In the genomic region with DNA sequence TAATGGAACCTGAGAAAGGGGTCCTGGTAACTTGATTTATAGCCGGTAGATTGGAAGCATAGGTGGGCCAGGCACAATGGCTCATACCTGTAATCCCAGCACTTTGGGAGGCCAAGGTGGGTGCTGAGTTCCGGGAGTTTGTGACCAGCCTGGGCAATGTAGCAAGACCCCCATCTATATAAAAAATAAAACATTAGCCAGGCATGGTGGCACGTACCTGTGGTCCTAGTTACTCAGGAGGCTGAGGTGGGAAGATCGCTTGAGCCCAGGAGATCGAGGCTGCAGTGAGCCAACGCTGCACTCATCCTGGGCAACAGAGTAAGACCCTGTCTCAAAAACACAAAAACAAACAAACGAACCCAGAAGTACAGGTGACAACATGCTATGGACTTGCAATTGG, we compare ENCODE assay signal across 24 cellular contexts.
A peak's percentile ranks its signal among the peaks of the same experiment; 100 is the strongest.
DNase-seq lines count a peak whose midpoint lies in the region; ATAC-seq, FAIRE-seq and TF ChIP-seq lines count a peak whose summit lies in the region.
"Had no signal": no experiment of that assay in that cellular context is flagged by ENCODE, and none has a peak within 500 bp of the region (broad histone marks: within the 10 kb centered on the region; RNA-seq: fewer than 3 reads in every experiment).

No MANE protein-coding gene starts in this region.

- peak overlapping the region in 1 of 2 experiments; percentile 78; a peak in 4 of 6 replicates for H3K27ac ChIP-seq in A549
- H3K27ac ChIP-seq in IMR-90 (ENCODE audit: insufficient read depth, low read length), result no peak overlapping the region
- H3K27ac ChIP-seq: 22Rv1, BLaER1 had no signal

- no peak overlapping the region for H3K4me3 Mint-ChIP-seq in WTC11
- H3K4me3 Mint-ChIP-seq: CD14-positive monocyte; CD4-positive, alpha-beta memory T cell; CD4-positive, CD25-positive, alpha-beta regulatory T cell; CD8-positive, alpha-beta memory T cell had no signal

- no peak overlapping the region for H3K23ac ChIP-seq in IMR-90 (ENCODE audit: low read depth, low read length)

- intact Hi-C loops in IMR-90 (cut with micrococcal nuclease), result no loop called here

- no peak overlapping the region; the same call in 1 of the 2 replicates for H4K91ac ChIP-seq in IMR-90 (ENCODE audit: insufficient read depth, low read depth, low read length)

- no peaks in the 10 kb centered on the region for H4K20me1 ChIP-seq in IMR-90 (ENCODE audit: insufficient read depth, low read length)
- H4K20me1 ChIP-seq: BLaER1 had no signal

- peak overlapping the region; percentile 61; the same call in 1 of the 2 replicates for H3K4ac ChIP-seq in IMR-90 (ENCODE audit: low read depth, low read length)

- H2AK5ac ChIP-seq in IMR-90 (ENCODE audit: low read depth, low read length), result 0 out of 2 replicates have a peak overlapping the region, but pooled peaks have one; percentile 11

- no peaks in the 10 kb centered on the region for H3K9me3 Mint-ChIP-seq in WTC11
- H3K9me3 Mint-ChIP-seq: CD14-positive monocyte; CD4-positive, alpha-beta memory T cell; CD4-positive, CD25-positive, alpha-beta regulatory T cell; CD8-positive, alpha-beta memory T cell had no signal

- DNase-seq in A549 (ENCODE audit: low read depth in 1 of 2, low spot score in 1 of 2), result no peak
- DNase-seq in IMR-90, result no peak
- no peak for DNase-seq in WTC11 (ENCODE audit: low spot score)
- no peak for DNase-seq in GM12892 (ENCODE audit: insufficient read length)
- DNase-seq in omental fat pad (ENCODE audit: low spot score), result no peak
- DNase-seq: ACHN; BE2C; C1 segment of cervical spinal cord; CD4-positive, alpha-beta memory T cell; CD4-positive, CD25-positive, alpha-beta regulatory T cell; CD8-positive, alpha-beta memory T cell; COR-L47; DMS 273 treated with DMSO at 0.1 percent for 48 hours; DMS153; DMS53; DMS79; DND-41; GDM1 had no signal

- H2BK5ac ChIP-seq in IMR-90 (ENCODE audit: low read depth, low read length, poor library complexity, severe bottlenecking), result no peak overlapping the region

- H2BK120ac ChIP-seq in IMR-90 (ENCODE audit: low read depth, low read length), result 0 out of 2 replicates have a peak overlapping the region, but pooled peaks have one; percentile 14

- no peak overlapping the region for H3K18ac ChIP-seq in IMR-90 (ENCODE audit: low read depth, low read length)

- H3K9me1 ChIP-seq in IMR-90 (ENCODE audit: insufficient read depth, low read length), result peaks cover 4% of the 10 kb centered on the region; the same call in 1 of the 2 replicates

- H3K36me3 Mint-ChIP-seq in WTC11, result peaks cover 3% of the 10 kb centered on the region; the same call in 1 of the 2 replicates
- H3K36me3 Mint-ChIP-seq: CD14-positive monocyte; CD4-positive, alpha-beta memory T cell; CD4-positive, CD25-positive, alpha-beta regulatory T cell; CD8-positive, alpha-beta memory T cell had no signal

- CTCF ChIA-PET in A549 (lab: Yijun Ruan, JAX), result interaction anchor here (1.4 kb wide), 1 partner anchor 12 kb away, joined by 3 read pairs; no protein-coding TSS in a partner anchor
- CTCF ChIA-PET in IMR-90 (lab: Yijun Ruan, JAX), result interaction anchor here (0.7 kb wide), 1 partner anchor 10 kb away, joined by 3 read pairs; no protein-coding TSS in a partner anchor
- CTCF ChIA-PET in WTC11 (lab: Charles Lee), result no interaction called here

- H3K56ac ChIP-seq in IMR-90 (ENCODE audit: extremely low read depth, insufficient read depth, low read length), result no peak overlapping the region

- TF ChIP-seq RAD21 in A549 (conservative IDR thresholded peaks at IDR 0.05 in 1 of 2, IDR thresholded peaks at IDR 0.05 in 1 of 2) (no peak), IMR-90 (IDR thresholded peaks at IDR 0.05; ENCODE audit: low read length) (no peak)

- H3K4me1 ChIP-seq in A549, result peaks cover 41% of the 10 kb centered on the region
- H3K4me1 ChIP-seq in IMR-90 (ENCODE audit: control insufficient read depth, insufficient read depth, low read length), result peaks cover 21% of the 10 kb centered on the region
- H3K4me1 ChIP-seq: BE2C had no signal

- H2BK20ac ChIP-seq in IMR-90 (ENCODE audit: low read depth, low read length), result no peak overlapping the region

- in situ Hi-C loops in IMR-90 (cut with MboI; ENCODE audit: low sequenced_read_pairs), result no loop called here

- peak overlapping the region; percentile 37; the same call in 1 of the 3 replicates for H2BK15ac ChIP-seq in IMR-90 (ENCODE audit: low read depth, low read length)

- TF ChIP-seq CTCF in A549 (IDR thresholded peaks at IDR 0.05), result no peak
- no peak for TF ChIP-seq CTCF in IMR-90 (conservative IDR thresholded peaks at IDR 0.05; ENCODE audit: low read depth, low read length)
- no peak for TF ChIP-seq CTCF in WTC11 (IDR thresholded peaks at IDR 0.05)
- TF ChIP-seq CTCF in omental fat pad (IDR thresholded peaks at IDR 0.05), result no peak

- H3K9me3 ChIP-seq in A549 (no peaks in the 10 kb centered on the region), IMR-90 (ENCODE audit: control insufficient read depth, insufficient read depth, low read length) (no peaks in the 10 kb centered on the region)
- H3K9me3 ChIP-seq: BE2C, BLaER1 had no signal

- peaks cover 60% of the 10 kb centered on the region for H3K4me1 Mint-ChIP-seq in WTC11

- no peaks in the 10 kb centered on the region for H3K79me1 ChIP-seq in IMR-90 (ENCODE audit: low read depth in 1 of 2, low read length in 2 of 2)

- no peaks in the 10 kb centered on the region for H3K27me3 Mint-ChIP-seq in WTC11 (ENCODE audit: low read depth)
- H3K27me3 Mint-ChIP-seq: CD4-positive, alpha-beta memory T cell had no signal

- TF ChIP-seq POLR2A in A549 (IDR thresholded peaks at IDR 0.05; ENCODE audit: low read length) (no peak), IMR-90 (IDR thresholded peaks at IDR 0.05; ENCODE audit: low read depth, low read length) (no peak), GM12892 (IDR thresholded peaks at IDR 0.05; ENCODE audit: low read depth, low read length) (no peak)

- H2AK9ac ChIP-seq in IMR-90 (replicated peaks; ENCODE audit: low read depth, low read length, poor library complexity), result no peak overlapping the region

- H2AFZ ChIP-seq in IMR-90 (replicated peaks; ENCODE audit: low read length, poor library complexity), result peak overlapping the region; percentile 48

- no peak overlapping the region; the same call in 1 of the 2 replicates for H4K5ac ChIP-seq in IMR-90 (ENCODE audit: low read depth, low read length)

- no peak overlapping the region for H3K14ac ChIP-seq in IMR-90 (replicated peaks; ENCODE audit: low read depth, low read length)

- ATAC-seq in A549 (no peak), IMR-90 (ENCODE audit: low read depth) (no peak), WTC11 (no peak), omental fat pad (ENCODE audit: low FRiP score) (no peak), HG03469 (IDR thresholded peaks at IDR 0.05; ENCODE audit: unreplicated experiment) (no peak)
- ATAC-seq: GM12878 had no signal

- H3K27me3 ChIP-seq in IMR-90 (ENCODE audit: control insufficient read depth, insufficient read depth, low read length), result no peaks in the 10 kb centered on the region
- H3K27me3 ChIP-seq: BE2C, BLaER1 had no signal

- H3K27ac Mint-ChIP-seq in WTC11, result no peak overlapping the region
- H3K27ac Mint-ChIP-seq: CD14-positive monocyte; CD4-positive, alpha-beta memory T cell; CD4-positive, CD25-positive, alpha-beta regulatory T cell had no signal

- no peak for TF ChIP-seq EP300 in A549 (IDR thresholded peaks at IDR 0.05)

- POLR2A ChIA-PET in A549 (lab: Yijun Ruan, JAX), result no interaction called here
- POLR2A ChIA-PET in IMR-90 (lab: Charles Lee; ENCODE audit: unreplicated experiment), result no interaction called here
- POLR2A ChIA-PET in WTC11 (lab: Charles Lee), result no interaction called here

- H3K4me2 ChIP-seq in A549 (peak overlapping the region; percentile 56; the same call in 1 of the 3 replicates), IMR-90 (ENCODE audit: low read depth, low read length) (no peak overlapping the region)
- H3K4me2 ChIP-seq: BLaER1 had no signal

- FAIRE-seq in A549 (lab: Jason Lieb, UNC) (no peak), GM12892 (lab: Jason Lieb, UNC) (no peak)
- FAIRE-seq: GM12878, GM19239 had no signal

- WGBS in A549 (ENCODE audit: missing lambda C conversion rate), result 92% methylated on average over 7 of the region's 7 CpGs
- no CpG with 5 or more reads among the region's 7 CpGs for WGBS in IMR-90 (ENCODE audit: extremely low coverage in 2 of 2, insufficient read length in 1 of 2), 2 experiments

- dilution Hi-C loops in IMR-90 (cut with HindIII; ENCODE audit: low sequenced_read_pairs, unreplicated experiment), result no loop called here

- H3K9ac ChIP-seq in IMR-90 (ENCODE audit: low read depth, low read length), result no peak overlapping the region
- H3K9ac ChIP-seq: BLaER1 had no signal

- H3K36me3 ChIP-seq in IMR-90 (ENCODE audit: control insufficient read depth, insufficient read depth, low read length), result no peaks in the 10 kb centered on the region
- H3K36me3 ChIP-seq: BE2C, BLaER1 had no signal

- H4K8ac ChIP-seq in IMR-90 (ENCODE audit: low read depth in 2 of 2, low read length in 2 of 2), result no peak overlapping the region; a peak in 1 of 4 replicates

- H3K4me3 ChIP-seq in A549 (no peak overlapping the region), IMR-90 (ENCODE audit: insufficient read depth, low read depth, low read length) (no peak overlapping the region)
- H3K4me3 ChIP-seq: BLaER1, GM12878 had no signal

- BruUV-seq in IMR-90 (replicated peaks; lab: Mats Ljungman, UMichigan), result no TSS peak

TF ChIP-seq in A549, 52 proteins besides CTCF, POLR2A, EP300 and RAD21 (continues in another document):
- TF ChIP-seq CHD4 (IDR thresholded peaks at IDR 0.05; ENCODE audit: borderline replicate concordance), result no peak
- TF ChIP-seq RFX5 (IDR thresholded peaks at IDR 0.05), result no peak
- no peak for TF ChIP-seq NPAS2 (CRISPR knock-in tag; IDR thresholded peaks at IDR 0.05; ENCODE audit: borderline replicate concordance)

TF ChIP-seq in IMR-90, 13 proteins besides CTCF, POLR2A, EP300 and RAD21:
- TF ChIP-seq MXI1 (IDR thresholded peaks at IDR 0.05; ENCODE audit: borderline replicate concordance, low read depth, low read length), result no peak
- TF ChIP-seq, protein P1, sequence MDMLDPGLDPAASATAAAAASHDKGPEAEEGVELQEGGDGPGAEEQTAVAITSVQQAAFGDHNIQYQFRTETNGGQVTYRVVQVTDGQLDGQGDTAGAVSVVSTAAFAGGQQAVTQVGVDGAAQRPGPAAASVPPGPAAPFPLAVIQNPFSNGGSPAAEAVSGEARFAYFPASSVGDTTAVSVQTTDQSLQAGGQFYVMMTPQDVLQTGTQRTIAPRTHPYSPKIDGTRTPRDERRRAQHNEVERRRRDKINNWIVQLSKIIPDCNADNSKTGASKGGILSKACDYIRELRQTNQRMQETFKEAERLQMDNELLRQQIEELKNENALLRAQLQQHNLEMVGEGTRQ (IDR thresholded peaks at IDR 0.05; ENCODE audit: low read depth, low read length), result no peak
TF ChIP-seq in IMR-90: peak in this region for 0.

TF ChIP-seq in WTC11, 78 proteins besides CTCF, POLR2A, EP300 and RAD21:
- TF ChIP-seq FOXP1 (CRISPR knock-in tag; IDR thresholded peaks at IDR 0.05; ENCODE audit: borderline replicate concordance) (no peak), ZNF232 (CRISPR knock-in tag; IDR thresholded peaks at IDR 0.05) (no peak), ZNF121 (CRISPR knock-in tag; IDR thresholded peaks at IDR 0.05) (peak; percentile 92)
